In the genomic region with DNA sequence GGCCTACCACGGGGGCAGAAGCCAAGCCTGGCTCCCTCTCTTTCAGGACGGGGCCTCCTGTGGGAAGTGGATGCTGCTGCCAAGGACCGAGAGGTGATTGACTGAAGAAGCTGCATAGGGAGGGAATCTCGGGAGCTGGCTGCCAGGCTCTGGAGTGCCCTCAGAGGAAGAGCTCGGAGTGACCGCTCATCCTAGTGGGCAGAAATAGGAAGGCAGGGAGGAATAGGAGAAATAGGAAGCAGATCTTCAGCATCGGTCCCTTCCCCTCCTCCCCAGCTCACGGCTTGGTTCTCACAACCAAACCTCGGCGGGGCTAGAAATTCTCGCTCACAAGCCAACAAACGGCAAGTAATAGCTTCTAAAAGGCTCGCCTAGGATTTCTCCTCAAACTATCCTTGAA, we compare ENCODE assay signal across 2 cellular contexts.
TF ChIP-seq lines count a peak whose summit lies in the region.

No MANE protein-coding gene starts in this region.

TF ChIP-seq in IMR-90, 13 proteins besides CTCF, POLR2A, EP300 and RAD21:
- TF ChIP-seq CEBPB (IDR thresholded peaks at IDR 0.05; ENCODE audit: low read depth, low read length) (no peak), MAZ (IDR thresholded peaks at IDR 0.05; ENCODE audit: borderline replicate concordance, low read depth, low read length) (no peak), RCOR1 (IDR thresholded peaks at IDR 0.05; ENCODE audit: insufficient replicate concordance, low read length) (no peak), SMC3 (IDR thresholded peaks at IDR 0.05; ENCODE audit: low read depth, low read length) (no peak), BHLHE40 (IDR thresholded peaks at IDR 0.05; ENCODE audit: low read depth, low read length) (no peak), RFX5 (IDR thresholded peaks at IDR 0.05; ENCODE audit: low read depth, low read length) (no peak)

TF ChIP-seq in H1, 55 proteins besides CTCF, POLR2A, EP300 and RAD21:
- TF ChIP-seq RBBP5 (IDR thresholded peaks at IDR 0.05; ENCODE audit: borderline replicate concordance, low read depth, low read length) (no peak), GABPA (IDR thresholded peaks at IDR 0.05; ENCODE audit: borderline replicate concordance, insufficient read depth, low read length) (no peak), FOSL1 (IDR thresholded peaks at IDR 0.05; ENCODE audit: insufficient read depth, low read depth, low read length) (no peak), SP1 (IDR thresholded peaks at IDR 0.05; ENCODE audit: low read depth, low read length) (no peak), BRCA1 (IDR thresholded peaks at IDR 0.05; ENCODE audit: low read depth, low read length) (no peak), HDAC2 (IDR thresholded peaks at IDR 0.05; ENCODE audit: borderline replicate concordance in 1 of 2, low read depth in 2 of 2, low read length in 2 of 2) (no peak), NRF1 (IDR thresholded peaks at IDR 0.05; ENCODE audit: low read depth, low read length) (no peak), NANOG (IDR thresholded peaks at IDR 0.05; ENCODE audit: insufficient read depth, low read depth, low read length, poor library complexity, severe bottlenecking) (no peak), MAFK (IDR thresholded peaks at IDR 0.05; ENCODE audit: low read depth, low read length) (no peak), RFX5 (IDR thresholded peaks at IDR 0.05; ENCODE audit: borderline replicate concordance, low read depth, low read length) (no peak), SAP30 (IDR thresholded peaks at IDR 0.05; ENCODE audit: insufficient read depth, insufficient replicate concordance, low read length) (no peak), USF2 (IDR thresholded peaks at IDR 0.05; ENCODE audit: low read length) (no peak), TAF7 (optimal IDR thresholded peaks at IDR 0.05; ENCODE audit: borderline replicate concordance, low read depth, low read length) (no peak), SP2 (IDR thresholded peaks at IDR 0.05; ENCODE audit: low read length) (no peak), CBX5 (IDR thresholded peaks at IDR 0.05; ENCODE audit: low read depth, low read length) (no peak), ATF2 (IDR thresholded peaks at IDR 0.05; ENCODE audit: low read length) (no peak)
- TF ChIP-seq, protein P1, sequence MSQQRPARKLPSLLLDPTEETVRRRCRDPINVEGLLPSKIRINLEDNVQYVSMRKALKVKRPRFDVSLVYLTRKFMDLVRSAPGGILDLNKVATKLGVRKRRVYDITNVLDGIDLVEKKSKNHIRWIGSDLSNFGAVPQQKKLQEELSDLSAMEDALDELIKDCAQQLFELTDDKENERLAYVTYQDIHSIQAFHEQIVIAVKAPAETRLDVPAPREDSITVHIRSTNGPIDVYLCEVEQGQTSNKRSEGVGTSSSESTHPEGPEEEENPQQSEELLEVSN (IDR thresholded peaks at IDR 0.05), result no peak
